In genomic region chr11:70764356-70764905, GRCh38 we compare ENCODE assay signal across 30 cellular contexts.
"Had no signal": no experiment of that assay in that cellular context is flagged by ENCODE, and none has a peak within 500 bp of the region (broad histone marks: within the 10 kb centered on the region; RNA-seq: fewer than 3 reads in every experiment).

No MANE protein-coding gene starts in this region.

- H3K4me1 Mint-ChIP-seq: activated B cell treated with CpG ODN at 0.5 μM for 24 hours; activated T-helper 17 cell treated with anti-CD3 and anti-CD28 coated beads, Interleukin-2, amount 50 U/mL, for 72 hours; central memory CD8-positive, alpha-beta T cell; endodermal cell had no signal

- DNase-seq: activated B cell treated with CpG ODN at 0.5 μM for 24 hours; activated CD4-positive, alpha-beta T cell treated with anti-CD3 and anti-CD28 coated beads for 48 hours; activated CD4-positive, alpha-beta T cell treated with anti-CD3 and anti-CD28 coated beads, Interleukin-2, amount 50 U/mL, for 1 hour; activated CD4-positive, alpha-beta T cell treated with anti-CD3 and anti-CD28 coated beads, Interleukin-2, amount 50 U/mL, for 48 hours; activated CD8-positive, alpha-beta memory T cell treated with anti-CD3 and anti-CD28 coated beads for 24 hours; activated CD8-positive, alpha-beta T cell treated with anti-CD3 and anti-CD28 coated beads for 36 hours; activated effector memory CD4-positive, alpha-beta T cell treated with Interleukin-2 at 50 U/mL for 16 hours; activated gamma-delta T cell treated with Interleukin-2 at 50 U/mL for 16 hours; activated naive CD4-positive, alpha-beta T cell treated with anti-CD3 and anti-CD28 coated beads, Interleukin-2, amount 50 U/mL, for 16 hours; activated naive CD4-positive, alpha-beta T cell treated with Interleukin-2 at 50 U/mL for 16 hours; activated T-cell treated with anti-CD3 and anti-CD28 coated beads, Interleukin-2, amount 50 U/mL, for 4 hours; effector memory CD4-positive, alpha-beta T cell; endodermal cell; head of caudate nucleus; T-helper 1 cell; T-helper 17 cell; WERI-Rb-1 had no signal

- H3K36me3 Mint-ChIP-seq: activated naive CD8-positive, alpha-beta T cell; brain had no signal

- H3K36me3 ChIP-seq: ascending aorta, breast epithelium, WERI-Rb-1 had no signal

- H3K27me3 Mint-ChIP-seq: activated B cell treated with CpG ODN at 0.5 μM for 24 hours; activated CD8-positive, alpha-beta T cell treated with anti-CD3 and anti-CD28 coated beads for 36 hours; dendritic cell treated with granulocyte-macrophage colony-stimulating factor and Interleukin-4, amounts not matched to agents 40 ng/mL and 50 ng/mL, for 4 days had no signal

- H3K27me3 ChIP-seq: ascending aorta, breast epithelium, dorsolateral prefrontal cortex had no signal

- H3K4me3 Mint-ChIP-seq: activated B cell treated with CpG ODN at 0.5 μM for 24 hours; activated CD8-positive, alpha-beta T cell treated with anti-CD3 and anti-CD28 coated beads for 36 hours; activated naive CD8-positive, alpha-beta T cell; activated T-cell treated with anti-CD3 and anti-CD28 coated beads, Interleukin-2, amount 50 U/mL, for 4 hours; activated T-helper 17 cell treated with anti-CD3 and anti-CD28 coated beads, Interleukin-2, amount 50 U/mL, for 72 hours; brain; central memory CD8-positive, alpha-beta T cell; dendritic cell treated with granulocyte-macrophage colony-stimulating factor and Interleukin-4, amounts not matched to agents 40 ng/mL and 50 ng/mL, for 4 days; endodermal cell; T-helper 17 cell; T-helper 2 cell treated with Interferon-gamma antibody and Interleukin-4, amounts not matched to agents 5 μg/mL and 100 μg/mL, for 36 hours had no signal

- ATAC-seq: activated CD4-positive, CD25-positive, alpha-beta regulatory T cell treated with anti-CD3 and anti-CD28 coated beads, Interleukin-2, amount 50 U/mL, for 24 hours; activated CD8-positive, alpha-beta T cell treated with anti-CD3 and anti-CD28 coated beads for 36 hours; activated T-cell treated with anti-CD3 and anti-CD28 coated beads, Interleukin-2, amount 50 U/mL, for 4 hours; activated T-helper 17 cell treated with anti-CD3 and anti-CD28 coated beads, Interleukin-2, amount 50 U/mL, for 72 hours; esophagus mucosa; T-helper 17 cell had no signal

- H3K4me1 ChIP-seq: ascending aorta, breast epithelium had no signal

- H3K27ac Mint-ChIP-seq: activated B cell treated with CpG ODN at 0.5 μM for 24 hours; activated CD8-positive, alpha-beta T cell treated with anti-CD3 and anti-CD28 coated beads for 36 hours; activated naive CD8-positive, alpha-beta T cell; activated T-helper 17 cell treated with anti-CD3 and anti-CD28 coated beads, Interleukin-2, amount 50 U/mL, for 72 hours; brain; dendritic cell treated with granulocyte-macrophage colony-stimulating factor and Interleukin-4, amounts not matched to agents 40 ng/mL and 50 ng/mL, for 4 days; endodermal cell; T-helper 17 cell; T-helper 2 cell treated with Interferon-gamma antibody and Interleukin-4, amounts not matched to agents 5 μg/mL and 100 μg/mL, for 36 hours had no signal

- H3K9me3 Mint-ChIP-seq: activated CD8-positive, alpha-beta T cell treated with anti-CD3 and anti-CD28 coated beads for 36 hours; central memory CD8-positive, alpha-beta T cell; dendritic cell treated with granulocyte-macrophage colony-stimulating factor and Interleukin-4, amounts not matched to agents 40 ng/mL and 50 ng/mL, for 4 days; T-helper 2 cell treated with Interferon-gamma antibody and Interleukin-4, amounts not matched to agents 5 μg/mL and 100 μg/mL, for 36 hours had no signal

- H3K27ac ChIP-seq: ascending aorta, breast epithelium, coronary artery, dorsolateral prefrontal cortex, WERI-Rb-1 had no signal

- H3K4me3 ChIP-seq: ascending aorta, breast epithelium, coronary artery, dorsolateral prefrontal cortex had no signal

- H3K9me3 ChIP-seq: ascending aorta had no signal

- FAIRE-seq: frontal cortex had no signal
